Comparison of ENCODE assay signal across 19 cellular contexts in the genomic region with DNA sequence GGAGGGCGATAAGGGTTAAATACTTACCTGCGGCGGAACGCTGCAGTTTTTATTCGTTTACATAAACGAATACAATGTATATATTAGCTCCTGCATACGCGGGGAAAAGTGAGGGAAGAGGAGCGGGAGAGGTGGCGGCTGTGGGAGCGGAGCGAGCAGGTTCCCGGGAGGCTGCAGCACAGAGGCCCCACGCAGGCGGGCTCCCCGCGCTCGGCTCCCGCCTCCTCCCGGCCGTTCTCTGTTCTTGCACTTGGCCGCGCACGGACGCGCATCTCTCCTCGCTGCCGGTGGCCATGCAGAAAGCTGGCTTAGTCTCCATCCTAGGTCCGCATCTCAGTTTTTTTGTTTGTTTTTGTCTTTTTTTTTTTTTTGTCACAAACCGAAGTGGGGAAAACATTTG.
DNase-seq lines count a peak whose midpoint lies in the region; ATAC-seq and TF ChIP-seq lines count a peak whose summit lies in the region.
"Had no signal": no experiment of that assay in that cellular context is flagged by ENCODE, and none has a peak within 500 bp of the region (broad histone marks: within the 10 kb centered on the region; RNA-seq: fewer than 3 reads in every experiment).

No MANE protein-coding gene starts in this region.

- H3K9me3 Mint-ChIP-seq in GM23338: peaks cover 3% of the 10 kb centered on the region; the same call in 1 of the 3 replicates
- H3K9me3 Mint-ChIP-seq: CD4-positive, alpha-beta T cell; HFFc6 had no signal

- no peak overlapping the region for H3K4me3 Mint-ChIP-seq in GM23338
- H3K4me3 Mint-ChIP-seq: CD4-positive, alpha-beta T cell; HFFc6; IgD-negative memory B cell had no signal

- H3K36me3 Mint-ChIP-seq in GM23338 (ENCODE audit: low read depth): no peaks in the 10 kb centered on the region; the same call in 2 of the 3 replicates
- H3K36me3 Mint-ChIP-seq: IgD-negative memory B cell had no signal

- H3K27me3 ChIP-seq in GM23338 (ENCODE audit: insufficient read depth): no peaks in the 10 kb centered on the region
- no peaks in the 10 kb centered on the region for H3K27me3 ChIP-seq in left lung

- no peaks in the 10 kb centered on the region for H4K20me1 ChIP-seq in GM23338 (replicated peaks; ENCODE audit: insufficient read depth)

- ATAC-seq in GM23338 (peak; percentile 59; the same call in 2 of the 3 replicates), left lung (peak; percentile 56)
- ATAC-seq: HCT116, HepG2 had no signal

- peaks cover 14% of the 10 kb centered on the region for H3K4me1 Mint-ChIP-seq in GM23338
- H3K4me1 Mint-ChIP-seq: IgD-negative memory B cell had no signal

- DNase-seq in ELF-1 (ENCODE audit: low read depth, low spot score) (peak; percentile 33), GM23338 (ENCODE audit: low spot score) (no peak), left lung (peak in 1 of 2 donors; percentile 77), SW 1271 (lab: John Stamatoyannopoulos, UW) (no peak), amygdala (lab: John Stamatoyannopoulos, UW) (no peak)
- DNase-seq in activated CD4-positive, alpha-beta T cell treated with anti-CD3 and anti-CD28 coated beads for 4 hours: no peak
- DNase-seq: ACHN; AML-193; Caco-2; CD4-positive, alpha-beta T cell; DMS79 treated with DMSO at 0.1 percent for 48 hours; GM23248; H7; HFFc6; KG1 had no signal

- no peaks in the 10 kb centered on the region for H3K79me2 ChIP-seq in GM23338 (replicated peaks; ENCODE audit: insufficient read depth)

- H3K27me3 Mint-ChIP-seq in GM23338 (ENCODE audit: insufficient read depth, low read depth, poor library complexity): peaks cover 3% of the 10 kb centered on the region
- H3K27me3 Mint-ChIP-seq: CD4-positive, alpha-beta T cell; IgD-negative memory B cell had no signal

- H3K27ac ChIP-seq in GM23338 (ENCODE audit: low read depth) (no peak overlapping the region), left lung (no peak overlapping the region)
- H3K27ac ChIP-seq: C4-2B, GM23248 had no signal

- H3K36me3 ChIP-seq in GM23338 (ENCODE audit: insufficient read depth) (no peaks in the 10 kb centered on the region), left lung (no peaks in the 10 kb centered on the region)

- H3F3A ChIP-seq in GM23338 (replicated peaks; ENCODE audit: low read depth): no peaks in the 10 kb centered on the region

- no peaks in the 10 kb centered on the region for H3K9me2 ChIP-seq in GM23338 (ENCODE audit: insufficient read depth)

- intact Hi-C loops in left lung (cut with DNase I): no loop called here

- no peak overlapping the region for H3K4me2 ChIP-seq in GM23338

- peaks cover 8% of the 10 kb centered on the region for H3K4me1 ChIP-seq in GM23338 (ENCODE audit: insufficient read depth)
- H3K4me1 ChIP-seq in left lung: no peaks in the 10 kb centered on the region
- H3K4me1 ChIP-seq: Caco-2 had no signal

- H3K9me3 ChIP-seq in left lung: no peaks in the 10 kb centered on the region
- H3K9me3 ChIP-seq: Caco-2 had no signal

- H2AFZ ChIP-seq in GM23338: peak overlapping the region; percentile 56; the same call in 1 of the 2 replicates
- H2AFZ ChIP-seq: GM23248 had no signal

- no peak overlapping the region for H3K27ac Mint-ChIP-seq in GM23338
- H3K27ac Mint-ChIP-seq: CD4-positive, alpha-beta T cell; HFFc6; IgD-negative memory B cell had no signal

- TF ChIP-seq CTCF in GM23338 (conservative IDR thresholded peaks at IDR 0.05; ENCODE audit: low read depth in 2 of 2) (no peak), left lung (IDR thresholded peaks at IDR 0.05) (no peak)

- H3K4me3 ChIP-seq in GM23338 (no peak overlapping the region), left lung (no peak overlapping the region)
- H3K4me3 ChIP-seq: GM23248 had no signal

TF ChIP-seq in GM23338, 12 proteins besides CTCF, POLR2A, EP300 and RAD21:
- TF ChIP-seq POLR2AphosphoS5 (IDR thresholded peaks at IDR 0.05; ENCODE audit: low read depth): no peak
- TF ChIP-seq, protein P1, sequence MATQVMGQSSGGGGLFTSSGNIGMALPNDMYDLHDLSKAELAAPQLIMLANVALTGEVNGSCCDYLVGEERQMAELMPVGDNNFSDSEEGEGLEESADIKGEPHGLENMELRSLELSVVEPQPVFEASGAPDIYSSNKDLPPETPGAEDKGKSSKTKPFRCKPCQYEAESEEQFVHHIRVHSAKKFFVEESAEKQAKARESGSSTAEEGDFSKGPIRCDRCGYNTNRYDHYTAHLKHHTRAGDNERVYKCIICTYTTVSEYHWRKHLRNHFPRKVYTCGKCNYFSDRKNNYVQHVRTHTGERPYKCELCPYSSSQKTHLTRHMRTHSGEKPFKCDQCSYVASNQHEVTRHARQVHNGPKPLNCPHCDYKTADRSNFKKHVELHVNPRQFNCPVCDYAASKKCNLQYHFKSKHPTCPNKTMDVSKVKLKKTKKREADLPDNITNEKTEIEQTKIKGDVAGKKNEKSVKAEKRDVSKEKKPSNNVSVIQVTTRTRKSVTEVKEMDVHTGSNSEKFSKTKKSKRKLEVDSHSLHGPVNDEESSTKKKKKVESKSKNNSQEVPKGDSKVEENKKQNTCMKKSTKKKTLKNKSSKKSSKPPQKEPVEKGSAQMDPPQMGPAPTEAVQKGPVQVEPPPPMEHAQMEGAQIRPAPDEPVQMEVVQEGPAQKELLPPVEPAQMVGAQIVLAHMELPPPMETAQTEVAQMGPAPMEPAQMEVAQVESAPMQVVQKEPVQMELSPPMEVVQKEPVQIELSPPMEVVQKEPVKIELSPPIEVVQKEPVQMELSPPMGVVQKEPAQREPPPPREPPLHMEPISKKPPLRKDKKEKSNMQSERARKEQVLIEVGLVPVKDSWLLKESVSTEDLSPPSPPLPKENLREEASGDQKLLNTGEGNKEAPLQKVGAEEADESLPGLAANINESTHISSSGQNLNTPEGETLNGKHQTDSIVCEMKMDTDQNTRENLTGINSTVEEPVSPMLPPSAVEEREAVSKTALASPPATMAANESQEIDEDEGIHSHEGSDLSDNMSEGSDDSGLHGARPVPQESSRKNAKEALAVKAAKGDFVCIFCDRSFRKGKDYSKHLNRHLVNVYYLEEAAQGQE (IDR thresholded peaks at IDR 0.05; ENCODE audit: unreplicated experiment): no peak
- TF ChIP-seq CREB1 (CRISPR knock-in tag; IDR thresholded peaks at IDR 0.05; ENCODE audit: low read depth): no peak
